8 cellular contexts compared by ENCODE assay signal in the genomic region with DNA sequence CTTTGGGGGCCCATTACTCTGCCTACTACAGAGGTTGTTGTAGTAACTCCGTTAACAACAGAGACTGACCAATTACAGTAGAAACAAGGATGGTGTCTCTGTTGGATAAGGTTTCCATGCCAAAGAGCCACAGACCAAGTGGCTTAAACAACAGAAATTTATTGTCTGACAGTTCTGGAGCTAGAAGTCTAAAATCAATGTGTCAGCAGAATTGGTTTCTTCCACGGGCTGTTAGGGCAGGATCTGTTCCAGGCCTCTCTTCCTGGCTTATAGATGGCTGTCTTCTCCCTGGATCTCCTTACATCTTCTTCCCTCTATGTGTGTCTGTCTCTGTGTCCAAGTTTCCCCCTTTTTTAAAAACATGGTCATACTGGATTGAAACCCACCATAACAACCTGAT.
"Had no signal": no experiment of that assay in that cellular context is flagged by ENCODE, and none has a peak within 500 bp of the region (broad histone marks: within the 10 kb centered on the region; RNA-seq: fewer than 3 reads in every experiment).

No MANE protein-coding gene starts in this region.

- DNase-seq: H9, HCEC 1CT, KBM-7 had no signal

- ATAC-seq: GM23338 had no signal

- H3K4me2 ChIP-seq: GM23338, KMS-11 had no signal

- H3K4me3 ChIP-seq: GM23338 had no signal

- H3K27ac ChIP-seq: KMS-11 had no signal

- H3K9ac ChIP-seq: KMS-11 had no signal

- H2AFZ ChIP-seq: GM23338 had no signal

- FAIRE-seq: H1, H54, HTR-8/SVneo had no signal
